ENCODE assay signal across 10 cellular contexts in the genomic region with DNA sequence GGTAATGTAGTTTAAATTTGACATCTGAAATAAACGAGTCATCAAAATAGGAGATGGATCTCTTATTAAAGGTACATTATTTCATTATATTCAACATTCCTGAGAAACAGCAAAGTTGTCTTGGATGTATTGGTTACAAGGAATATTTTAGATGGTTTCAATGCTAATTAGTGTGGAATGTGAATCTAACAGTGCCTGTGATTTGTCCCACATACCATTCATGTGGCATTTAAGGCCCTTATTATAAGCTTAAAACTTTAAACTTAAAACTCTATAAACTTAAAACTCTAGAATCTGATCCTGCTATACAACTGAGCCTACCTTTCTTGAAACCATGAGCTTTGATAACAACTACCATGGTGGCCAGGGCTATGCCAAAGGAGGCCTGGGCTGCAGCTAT. TPM values are rescaled to one million over a fixed set of nuclear protein-coding genes. Genes with fewer than 3 reads are reported as not detected.
"Had no signal": no experiment of that assay in that cellular context is flagged by ENCODE, and none has a peak within 500 bp of the region (broad histone marks: within the 10 kb centered on the region; RNA-seq: fewer than 3 reads in every experiment).

Gene KRTAP22-1, plus strand, starts transcription at position 301 of the 400 bp plus-strand sequence.

- H3K4me3 Mint-ChIP-seq: IgD-negative memory B cell had no signal

- H3K9ac ChIP-seq: KMS-11 had no signal

- ATAC-seq: HepG2 had no signal

- H3K27ac ChIP-seq: HL-60, KMS-11 had no signal

- H3K27ac Mint-ChIP-seq: IgD-negative memory B cell had no signal

- H3K36me3 Mint-ChIP-seq: IgD-negative memory B cell had no signal

- H3K27me3 Mint-ChIP-seq: IgD-negative memory B cell had no signal

- H3K4me2 ChIP-seq: KMS-11 had no signal

- DNase-seq: IMR-90, KBM-7, KG1 had no signal

- FAIRE-seq: HepG2, HTR-8/SVneo had no signal

RNA-seq across cellular contexts. Expression of gene KRTAP22-1, which starts in this region (rescaled TPM):
- total RNA-seq: HepG2, HT-29, HT1080, IMR-90 had no signal
- polyA plus RNA-seq: HepG2, IgD-negative memory B cell, IMR-90 had no signal
